Comparison of ENCODE assay signal across 9 cellular contexts in the genomic region with DNA sequence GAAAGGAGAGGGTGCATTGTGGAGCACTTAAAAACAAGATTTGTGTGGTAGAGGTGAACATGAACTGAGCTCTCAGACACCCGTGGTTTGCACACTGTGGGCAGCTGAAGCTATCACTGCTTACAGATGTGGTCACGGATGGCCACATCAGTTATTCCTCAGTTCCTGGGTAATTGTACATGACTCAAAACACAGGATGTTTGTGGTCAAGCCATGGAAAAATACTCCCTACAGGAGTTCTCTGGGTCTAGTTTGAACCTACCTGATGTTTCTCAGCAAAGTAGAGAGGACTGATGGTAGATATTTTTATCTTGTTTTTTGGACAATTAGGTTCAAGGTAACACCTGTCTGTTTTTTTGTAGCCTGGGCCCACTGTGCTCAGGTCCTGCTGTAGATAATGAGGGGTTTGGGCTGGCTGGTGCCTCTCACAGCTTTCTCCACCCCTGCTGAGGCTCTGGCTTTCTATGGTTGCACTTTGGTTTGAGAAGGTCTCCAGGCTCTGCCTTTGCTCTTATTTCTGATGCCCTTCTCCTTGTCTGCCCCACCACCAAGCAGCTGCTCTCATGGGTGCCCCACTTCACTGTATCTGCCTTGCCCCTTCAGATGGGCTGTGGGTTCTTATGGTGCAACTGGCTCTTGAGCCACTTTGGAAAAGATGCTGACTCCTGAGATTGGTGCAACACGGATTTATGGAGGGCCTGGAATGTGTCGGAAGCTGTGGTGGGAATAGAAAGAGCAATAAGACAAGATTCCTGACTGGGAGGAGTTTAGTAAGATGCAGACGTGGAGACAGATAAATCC. TPM values are rescaled to one million over a fixed set of nuclear protein-coding genes. Genes with fewer than 3 reads are reported as not detected.
DNase-seq lines count a peak whose midpoint lies in the region; ATAC-seq, FAIRE-seq and TF ChIP-seq lines count a peak whose summit lies in the region.
"Had no signal": no experiment of that assay in that cellular context is flagged by ENCODE, and none has a peak within 500 bp of the region (broad histone marks: within the 10 kb centered on the region; RNA-seq: fewer than 3 reads in every experiment).

No MANE protein-coding gene starts in this region.

- peak; percentile 28 for DNase-seq in HTR-8/SVneo (ENCODE audit: insufficient read length, low spot score)
- peak; percentile 49 to 64 for DNase-seq in activated CD4-positive, alpha-beta T cell treated with anti-CD3 and anti-CD28 coated beads, Interleukin-2, amount 50 U/mL, for 4 hours
- DNase-seq in epithelial cell of esophagus (ENCODE audit: low read depth): peak; percentile 65
- peak; percentile 45 to 68 for DNase-seq in stimulated activated CD8-positive, alpha-beta memory T cell treated with anti-CD3 and anti-CD28 coated beads, Interleukin-2, amount 100 ng/mL, for 48 hours (ENCODE audit: low read depth in 2 of 2)
- no peak for DNase-seq in NCI-H2081 treated with DMSO at 0.1 percent for 48 hours (lab: John Stamatoyannopoulos, UW)
- no peak for DNase-seq in Right ventricle myocardium superior
- no peak for DNase-seq in NAMALWA (ENCODE audit: low spot score)
- DNase-seq: mesendoderm had no signal

- TF ChIP-seq CTCF in epithelial cell of esophagus (IDR thresholded peaks at IDR 0.05; ENCODE audit: insufficient read depth, low read depth, low read length, missing control alignments): no peak

- intact Hi-C loops in Right ventricle myocardium superior (cut with DNase I): no loop called here

- no peak overlapping the region for H3K4me3 ChIP-seq in epithelial cell of esophagus (ENCODE audit: low read length)

- no peak for ATAC-seq in HG02642 (IDR thresholded peaks at IDR 0.05; ENCODE audit: poor library complexity, unreplicated experiment)
- no peak for ATAC-seq in Right ventricle myocardium superior (ENCODE audit: poor library complexity)

- FAIRE-seq in HTR-8/SVneo (lab: Jason Lieb, UNC): no peak

RNA-seq across cellular contexts. Expression of a gene that starts 40.1 kb away (rescaled TPM):
- total RNA-seq in Right ventricle myocardium superior: 0.38 TPM

Comparison
In these comparisons a context has a peak if more than half of its experiments do, and no peak if none do; other contexts are left out.
1. DNase-seq: peak in HTR-8/SVneo (single experiment), activated CD4-positive, alpha-beta T cell treated with anti-CD3 and anti-CD28 coated beads, Interleukin-2, amount 50 U/mL, for 4 hours (2 of 2), epithelial cell of esophagus (single experiment) and stimulated activated CD8-positive, alpha-beta memory T cell treated with anti-CD3 and anti-CD28 coated beads, Interleukin-2, amount 100 ng/mL, for 48 hours (2 of 2); none in NCI-H2081 treated with DMSO at 0.1 percent for 48 hours (single experiment), Right ventricle myocardium superior (single experiment) and NAMALWA (single experiment).